ENCODE assay signal across 1 cellular context in genomic region chr2:198106621-198107020, GRCh38.
TF ChIP-seq lines count a peak whose summit lies in the region.

No MANE protein-coding gene starts in this region.

TF ChIP-seq in SK-N-SH, 30 proteins besides CTCF, POLR2A, EP300 and RAD21 (continued from another document):
- no peak for TF ChIP-seq ZBTB33 (IDR thresholded peaks at IDR 0.05; ENCODE audit: borderline replicate concordance, low read depth)
- no peak for TF ChIP-seq SMC3 (IDR thresholded peaks at IDR 0.05; ENCODE audit: low read depth, low read length)
- TF ChIP-seq EZH2phosphoT487 (IDR thresholded peaks at IDR 0.05; ENCODE audit: borderline replicate concordance, low read depth), result no peak
- TF ChIP-seq NRF1 (IDR thresholded peaks at IDR 0.05; ENCODE audit: low read depth, low read length), result no peak
